Comparison of ENCODE assay signal across 8 cellular contexts in the genomic region with DNA sequence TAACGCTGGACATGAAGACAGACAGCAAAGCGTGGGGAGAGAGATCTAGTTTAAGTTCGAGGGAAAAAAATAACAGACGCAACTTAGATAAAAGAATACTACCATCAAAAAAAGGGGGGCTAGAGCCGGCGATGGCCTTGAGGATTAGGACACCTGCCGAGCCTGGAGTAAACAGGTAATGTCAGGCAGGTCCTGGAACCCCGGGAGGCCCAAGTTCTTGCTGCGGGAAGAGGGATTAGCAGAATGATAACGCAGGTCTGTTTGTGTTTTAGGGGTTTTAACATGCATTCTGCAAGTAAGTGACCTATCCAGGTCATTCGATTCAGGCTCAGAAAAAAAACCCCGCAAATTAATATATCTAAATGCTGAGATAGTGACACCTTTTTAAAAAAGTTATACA. TPM values are rescaled to one million over a fixed set of nuclear protein-coding genes. Genes with fewer than 3 reads are reported as not detected.
DNase-seq lines count a peak whose midpoint lies in the region; ATAC-seq and TF ChIP-seq lines count a peak whose summit lies in the region.

No MANE protein-coding gene starts in this region.

- no peaks in the 10 kb centered on the region for H3K9me3 ChIP-seq in BE2C
- no peaks in the 10 kb centered on the region for H3K9me3 ChIP-seq in HAP-1
- no peaks in the 10 kb centered on the region for H3K9me3 ChIP-seq in iPS DF 6.9 (ENCODE audit: control insufficient read depth, insufficient read depth, low read length)

- no CpG with 5 or more reads among the region's 12 CpGs for WGBS in iPS DF 6.9 (ENCODE audit: insufficient coverage, insufficient read length)

- H3K9me3 Mint-ChIP-seq in activated CD8-positive, alpha-beta T cell treated with anti-CD3 and anti-CD28 coated beads for 36 hours: no peaks in the 10 kb centered on the region

- DNase-seq in BE2C: no peak
- DNase-seq in HAP-1 (ENCODE audit: low spot score in 2 of 2): peak in 1 of 2 experiments; percentile 16
- DNase-seq in activated CD8-positive, alpha-beta T cell treated with anti-CD3 and anti-CD28 coated beads for 36 hours: peak; percentile 5
- DNase-seq in iPS DF 6.9 (ENCODE audit: low read depth, low spot score): no peak
- DNase-seq in activated gamma-delta T cell treated with Interleukin-2 at 50 U/mL for 16 hours: no peak
- DNase-seq in SHP77 (lab: John Stamatoyannopoulos, UW): no peak

- H3K4me3 ChIP-seq in BE2C (ENCODE audit: low read depth, low read length) (peak overlapping the region; percentile 70), HAP-1 (peak overlapping the region; percentile 66), iPS DF 6.9 (ENCODE audit: low read length) (peak overlapping the region; percentile 91; the same call in 1 of the 2 replicates), skin epidermis (peak overlapping the region; percentile 74 to 96 (median 89))

- CTCF ChIA-PET in activated CD8-positive, alpha-beta T cell treated with anti-CD3 and anti-CD28 coated beads for 36 hours (lab: Charles Lee): no interaction called here

- no peak for TF ChIP-seq CTCF in BE2C (IDR thresholded peaks at IDR 0.05; ENCODE audit: low read depth, low read length)
- TF ChIP-seq CTCF in activated CD8-positive, alpha-beta T cell treated with anti-CD3 and anti-CD28 coated beads for 36 hours (IDR thresholded peaks at IDR 0.05): no peak

- H3K36me3 ChIP-seq in BE2C (no peaks in the 10 kb centered on the region), HAP-1 (replicated peaks) (no peaks in the 10 kb centered on the region), iPS DF 6.9 (ENCODE audit: control insufficient read depth, insufficient read depth, low read length) (no peaks in the 10 kb centered on the region)

- peaks cover 7% of the 10 kb centered on the region for H3K27me3 Mint-ChIP-seq in activated CD8-positive, alpha-beta T cell treated with anti-CD3 and anti-CD28 coated beads for 36 hours

- peak overlapping the region; percentile 44 for H3K27ac Mint-ChIP-seq in activated CD8-positive, alpha-beta T cell treated with anti-CD3 and anti-CD28 coated beads for 36 hours

- peak overlapping the region; percentile 75 for H3K4me3 Mint-ChIP-seq in activated CD8-positive, alpha-beta T cell treated with anti-CD3 and anti-CD28 coated beads for 36 hours

- in situ Hi-C loops in HAP-1 (cut with MboI; ENCODE audit: low sequenced_read_pairs): no loop called here

- intact Hi-C loops in activated CD8-positive, alpha-beta T cell treated with anti-CD3 and anti-CD28 coated beads for 36 hours (cut with micrococcal nuclease): no loop called here

- peaks cover 10% of the 10 kb centered on the region for H3K27me3 ChIP-seq in BE2C
- peaks cover 1% of the 10 kb centered on the region; the same call in 1 of the 2 replicates for H3K27me3 ChIP-seq in HAP-1 (ENCODE audit: low read depth)
- H3K27me3 ChIP-seq in iPS DF 6.9 (ENCODE audit: control insufficient read depth, insufficient read depth, low read length): peaks cover 2% of the 10 kb centered on the region; the same call in 1 of the 2 replicates

- no peaks in the 10 kb centered on the region for H3K4me1 ChIP-seq in BE2C
- peaks cover 11% of the 10 kb centered on the region for H3K4me1 ChIP-seq in HAP-1
- H3K4me1 ChIP-seq in iPS DF 6.9 (ENCODE audit: control insufficient read depth, insufficient read depth, low read length): no peaks in the 10 kb centered on the region

- POLR2A ChIA-PET in activated CD8-positive, alpha-beta T cell treated with anti-CD3 and anti-CD28 coated beads for 36 hours (lab: Charles Lee): no interaction called here

- H3K4me1 Mint-ChIP-seq in activated CD8-positive, alpha-beta T cell treated with anti-CD3 and anti-CD28 coated beads for 36 hours (ENCODE audit: low read depth): peaks cover 10% of the 10 kb centered on the region

- H3K27ac ChIP-seq in iPS DF 6.9 (ENCODE audit: low read length) (no peak overlapping the region), skin epidermis (peak overlapping the region in 15 of 21 experiments; percentile 18 to 86 (median 71))

- H3K36me3 Mint-ChIP-seq in activated CD8-positive, alpha-beta T cell treated with anti-CD3 and anti-CD28 coated beads for 36 hours (ENCODE audit: low read depth): no peaks in the 10 kb centered on the region

- ATAC-seq in activated CD8-positive, alpha-beta T cell treated with anti-CD3 and anti-CD28 coated beads for 36 hours: no peak
- ATAC-seq in GM21529 (IDR thresholded peaks at IDR 0.05; ENCODE audit: unreplicated experiment): no peak

RNA-seq across cellular contexts. Expression of gene TMEM170B, which starts 0.8 kb away (rescaled TPM):
- 0.96 TPM for polyA plus RNA-seq in BE2C (2012; ENCODE audit: insufficient read depth, insufficient read length, low read depth)
- total RNA-seq in activated CD8-positive, alpha-beta T cell treated with anti-CD3 and anti-CD28 coated beads for 36 hours: 1 to 10 TPM; 1.8 to 1.9 TPM
